14 cellular contexts compared by ENCODE assay signal in genomic region chr22:31867386-31868153, GRCh38.
"Had no signal": no experiment of that assay in that cellular context is flagged by ENCODE, and none has a peak within 500 bp of the region (broad histone marks: within the 10 kb centered on the region; RNA-seq: fewer than 3 reads in every experiment).

No MANE protein-coding gene starts in this region.

- H3K4me3 ChIP-seq: lung, sigmoid colon, spleen had no signal

- H2AFZ ChIP-seq: parathyroid adenoma had no signal

- DNase-seq: activated CD4-positive, alpha-beta T cell treated with anti-CD3 and anti-CD28 coated beads, Interleukin-2, amount 50 U/mL, for 1 hour; activated naive CD4-positive, alpha-beta T cell treated with Interleukin-2 at 50 U/mL for 16 hours; activated T-cell treated with anti-CD3 and anti-CD28 coated beads for 4 hours; cortex of kidney; effector CD4-positive, alpha-beta T cell; head of caudate nucleus; naive thymus-derived CD8-positive, alpha-beta T cell; sigmoid colon; spleen; T-helper 2 cell had no signal

- H3K79me2 ChIP-seq: parathyroid adenoma had no signal

- H3K27me3 Mint-ChIP-seq: naive thymus-derived CD8-positive, alpha-beta T cell had no signal

- H3K9me3 Mint-ChIP-seq: naive thymus-derived CD8-positive, alpha-beta T cell had no signal

- H3K4me3 Mint-ChIP-seq: naive thymus-derived CD8-positive, alpha-beta T cell had no signal

- H3K4me1 ChIP-seq: parathyroid adenoma, sigmoid colon had no signal

- H3K9me3 ChIP-seq: neutrophil, sigmoid colon, spleen had no signal

- H3K9ac ChIP-seq: parathyroid adenoma had no signal

- H3K27ac ChIP-seq: neutrophil, parathyroid adenoma, sigmoid colon, spleen had no signal

- H3K27me3 ChIP-seq: neutrophil, sigmoid colon, spleen had no signal

- ATAC-seq: activated CD4-positive, CD25-positive, alpha-beta regulatory T cell treated with anti-CD3 and anti-CD28 coated beads, Interleukin-2, amount 50 U/mL, for 24 hours; naive thymus-derived CD8-positive, alpha-beta T cell had no signal
